ENCODE assay signal across 1 cellular context in the genomic region with DNA sequence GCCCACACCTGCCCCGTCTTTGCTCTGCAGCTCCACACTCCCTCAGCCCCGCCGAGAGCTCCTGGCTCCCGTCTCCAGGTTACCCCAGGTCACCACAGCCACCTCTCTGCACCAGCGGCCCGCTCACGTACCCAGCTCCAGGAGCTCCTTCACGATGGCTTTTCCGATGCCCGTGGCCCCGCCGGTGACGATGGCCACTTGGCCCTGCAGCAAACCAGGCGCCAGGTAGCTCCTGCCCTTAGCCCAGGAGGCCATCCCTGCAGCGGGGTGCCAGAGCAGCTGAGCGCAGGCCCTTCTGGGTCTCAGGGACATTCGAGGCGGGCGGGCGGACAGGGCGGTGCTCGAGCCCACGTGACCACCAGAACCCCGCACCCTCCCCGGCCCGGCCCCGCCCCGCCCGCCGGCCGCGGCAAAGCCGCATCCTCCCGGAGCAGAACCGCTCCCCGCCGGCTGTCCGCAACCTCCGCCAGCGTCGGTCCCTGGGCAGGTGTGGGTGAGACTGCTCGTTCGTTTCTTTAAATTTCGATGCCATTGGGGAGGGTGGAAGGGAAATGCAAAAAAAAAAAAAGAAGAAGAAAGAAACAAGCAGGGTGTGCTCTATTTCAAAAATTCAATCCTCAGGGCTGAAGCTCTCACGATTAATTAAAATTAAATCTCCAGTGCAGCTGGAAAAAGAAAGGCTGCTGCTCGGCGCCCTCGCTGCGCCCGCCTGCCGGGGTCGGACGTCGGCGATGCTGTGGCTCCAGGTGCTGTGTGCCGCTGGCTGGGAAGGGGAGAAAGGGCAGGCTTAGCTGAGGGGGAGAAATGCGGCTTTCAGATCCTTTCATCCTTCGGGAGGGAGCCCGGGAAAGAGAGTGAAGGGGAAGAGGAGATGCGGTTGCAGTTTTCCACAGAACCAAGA.
A peak's percentile ranks its signal among the peaks of the same experiment; 100 is the strongest.
TF ChIP-seq lines count a peak whose summit lies in the region.

Gene PECR (minus strand): TSS at position 323 of the 901 bp plus-strand sequence. CDS start 68 bp downstream, at position 255.
Gene TMEM169 (plus strand): TSS at position 433 of the 901 bp plus-strand sequence. CDS start 14,045 bp downstream, outside the sequence.

TF ChIP-seq in HEK293, 187 proteins besides CTCF, POLR2A, EP300 and RAD21 (continued from another document):
- TF ChIP-seq ZNF398 (tag by site-specific recombination; IDR thresholded peaks at IDR 0.05) (no peak), KLF8 (tag by site-specific recombination; IDR thresholded peaks at IDR 0.05) (peak; percentile 76; the same call in 1 of the 2 replicates), ZBTB48 (tag by site-specific recombination; IDR thresholded peaks at IDR 0.05) (peak; percentile 39), YY1 (tag by site-specific recombination; IDR thresholded peaks at IDR 0.05) (0 out of 2 replicates have a peak, but pooled peaks have one; percentile 26), GLIS1 (tag by site-specific recombination; IDR thresholded peaks at IDR 0.05) (peak; percentile 41; the same call in 1 of the 2 replicates), ZNF561 (tag by site-specific recombination; IDR thresholded peaks at IDR 0.05; ENCODE audit: borderline replicate concordance) (no peak), ZNF391 (tag by site-specific recombination; IDR thresholded peaks at IDR 0.05; ENCODE audit: borderline replicate concordance, low read depth) (0 out of 2 replicates have a peak, but pooled peaks have one; percentile 62), ZIC2 (tag by site-specific recombination; IDR thresholded peaks at IDR 0.05) (peak; percentile 56), ZNF610 (tag by site-specific recombination; IDR thresholded peaks at IDR 0.05; ENCODE audit: borderline replicate concordance) (0 out of 2 replicates have a peak, but pooled peaks have one; percentile 21), ZBTB20 (tag by site-specific recombination; IDR thresholded peaks at IDR 0.05) (peak; percentile 69), SP7 (tag by site-specific recombination; IDR thresholded peaks at IDR 0.05) (peak; percentile 69; the same call in 1 of the 2 replicates), ZNF366 (tag by site-specific recombination; conservative IDR thresholded peaks at IDR 0.05) (peak; percentile 26; the same call in 1 of the 2 replicates), ZBTB8A (tag by site-specific recombination; IDR thresholded peaks at IDR 0.05) (peak; percentile 61), GLIS2 (tag by site-specific recombination; IDR thresholded peaks at IDR 0.05) (peak; percentile 67), ZBTB26 (tag by site-specific recombination; optimal IDR thresholded peaks at IDR 0.05) (peak; percentile 43), ZNF24 (tag by site-specific recombination; IDR thresholded peaks at IDR 0.05) (0 out of 2 replicates have a peak, but pooled peaks have one; percentile 30), ZNF302 (tag by site-specific recombination; IDR thresholded peaks at IDR 0.05; ENCODE audit: low read depth) (no peak), PRDM2 (tag by site-specific recombination; IDR thresholded peaks at IDR 0.05; ENCODE audit: borderline replicate concordance) (no peak), KLF9 (tag by site-specific recombination; IDR thresholded peaks at IDR 0.05; ENCODE audit: low read depth) (0 out of 2 replicates have a peak, but pooled peaks have one; percentile 51), ZEB2 (tag by site-specific recombination; IDR thresholded peaks at IDR 0.05) (peak; percentile 59), ZXDB (tag by site-specific recombination; IDR thresholded peaks at IDR 0.05) (0 out of 2 replicates have a peak, but pooled peaks have one; percentile 51), ZNF639 (tag by site-specific recombination; IDR thresholded peaks at IDR 0.05) (no peak)
